Comparison of ENCODE assay signal across 9 cellular contexts in the genomic region with DNA sequence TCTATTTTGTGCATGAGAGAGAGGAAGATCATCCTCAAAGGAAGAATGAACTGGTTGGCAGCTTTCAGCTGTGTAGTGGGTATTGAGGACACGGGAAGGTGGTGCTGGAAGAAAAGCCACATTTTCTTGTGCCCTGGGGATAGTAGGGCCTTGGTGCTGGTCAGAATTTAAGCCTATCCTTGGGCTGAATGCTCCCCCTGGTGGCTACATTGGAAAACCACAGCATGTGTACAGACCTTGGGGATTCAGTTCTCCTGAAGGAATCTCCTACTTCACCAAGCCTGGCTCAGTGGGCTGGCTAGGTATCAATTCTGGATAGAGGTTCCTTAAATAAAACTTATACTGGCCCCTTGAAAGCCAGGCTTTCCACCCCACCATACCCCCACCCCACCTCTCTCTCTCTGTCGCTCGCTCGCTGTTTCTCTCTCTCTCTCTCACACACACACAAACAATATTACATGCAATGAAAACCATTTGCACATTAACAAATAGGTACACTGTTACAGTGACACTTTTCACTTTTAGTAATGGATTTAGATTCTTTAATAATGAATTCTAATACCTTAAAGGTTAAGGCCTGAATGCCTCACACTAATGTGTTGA. TPM values are rescaled to one million over a fixed set of nuclear protein-coding genes. Genes with fewer than 3 reads are reported as not detected.
DNase-seq lines count a peak whose midpoint lies in the region; ATAC-seq and TF ChIP-seq lines count a peak whose summit lies in the region.
"Had no signal": no experiment of that assay in that cellular context is flagged by ENCODE, and none has a peak within 500 bp of the region (broad histone marks: within the 10 kb centered on the region; RNA-seq: fewer than 3 reads in every experiment).

No MANE protein-coding gene starts in this region.

- H3K27ac Mint-ChIP-seq in osteocyte (ENCODE audit: unreplicated experiment): no peak overlapping the region

- DNase-seq in AG09319 (ENCODE audit: extremely low read depth, low read depth) (no peak), NCI-H1048 (lab: John Stamatoyannopoulos, UW) (peak; percentile 29), fibroblast of pulmonary artery (ENCODE audit: low read depth) (peak; percentile 82), osteocyte (ENCODE audit: extremely low spot score, unreplicated experiment) (no peak)

- H3K36me3 Mint-ChIP-seq in osteocyte (ENCODE audit: unreplicated experiment): no peaks in the 10 kb centered on the region

- H3K4me1 Mint-ChIP-seq in osteocyte (ENCODE audit: unreplicated experiment): no peaks in the 10 kb centered on the region

- H3K27me3 Mint-ChIP-seq in osteocyte (ENCODE audit: unreplicated experiment): peaks cover 17% of the 10 kb centered on the region

- no peaks in the 10 kb centered on the region for H3K9me3 Mint-ChIP-seq in osteocyte (ENCODE audit: unreplicated experiment)

- TF ChIP-seq CTCF in AG09319 (IDR thresholded peaks at IDR 0.05; ENCODE audit: low read depth, low read length) (peak; percentile 88), GM12875 (IDR thresholded peaks at IDR 0.05; ENCODE audit: borderline replicate concordance, insufficient read depth, low read depth, low read length) (peak; percentile 75), VCaP (conservative IDR thresholded peaks at IDR 0.05) (peak; percentile 84), fibroblast of pulmonary artery (IDR thresholded peaks at IDR 0.05; ENCODE audit: low read length, missing control alignments) (peak; percentile 84), osteocyte (IDR thresholded peaks at IDR 0.05) (peak; percentile 85)

- ATAC-seq in HG02678 (IDR thresholded peaks at IDR 0.05; ENCODE audit: unreplicated experiment): peak; percentile 94
- ATAC-seq in HG03571 (IDR thresholded peaks at IDR 0.05; ENCODE audit: unreplicated experiment): no peak

- H3K4me3 ChIP-seq in GM12875 (ENCODE audit: low read depth, low read length): no peak overlapping the region
- H3K4me3 ChIP-seq in fibroblast of pulmonary artery (replicated peaks; ENCODE audit: low read depth, low read length): no peak overlapping the region

- no peak overlapping the region for H3K27ac ChIP-seq in VCaP
- H3K27ac ChIP-seq: neutrophil had no signal

- H3K4me3 Mint-ChIP-seq in osteocyte (ENCODE audit: unreplicated experiment): no peak overlapping the region

RNA-seq across cellular contexts. Expression of a gene that starts 2.8 kb away (rescaled TPM):
- not detected in 2 replicates for total RNA-seq in osteocyte

RNA-seq across cellular contexts. Expression of a gene that starts 29.5 kb away (rescaled TPM):
- not detected in 2 replicates for total RNA-seq in osteocyte

RNA-seq across cellular contexts. Expression of a gene that starts 37.5 kb away (rescaled TPM):
- not detected in 2 replicates for total RNA-seq in osteocyte

RNA-seq across cellular contexts. Expression of a gene that starts 41.1 kb away (rescaled TPM):
- total RNA-seq in osteocyte: not detected in 2 replicates

RNA-seq across cellular contexts. Expression of a gene that starts 56.7 kb away (rescaled TPM):
- total RNA-seq in osteocyte: not detected in 2 replicates

Comparison
In these comparisons a context has a peak if more than half of its experiments do, and no peak if none do; other contexts are left out.
1. DNase-seq: peak in NCI-H1048 (single experiment) and fibroblast of pulmonary artery (single experiment); none in AG09319 (single experiment) and osteocyte (single experiment).
2. Peak in every context shown above with its lines, with median percentiles within 50 percentile points of each other: CTCF ChIP-seq.